Comparison of ENCODE assay signal across 13 cellular contexts in the genomic region with DNA sequence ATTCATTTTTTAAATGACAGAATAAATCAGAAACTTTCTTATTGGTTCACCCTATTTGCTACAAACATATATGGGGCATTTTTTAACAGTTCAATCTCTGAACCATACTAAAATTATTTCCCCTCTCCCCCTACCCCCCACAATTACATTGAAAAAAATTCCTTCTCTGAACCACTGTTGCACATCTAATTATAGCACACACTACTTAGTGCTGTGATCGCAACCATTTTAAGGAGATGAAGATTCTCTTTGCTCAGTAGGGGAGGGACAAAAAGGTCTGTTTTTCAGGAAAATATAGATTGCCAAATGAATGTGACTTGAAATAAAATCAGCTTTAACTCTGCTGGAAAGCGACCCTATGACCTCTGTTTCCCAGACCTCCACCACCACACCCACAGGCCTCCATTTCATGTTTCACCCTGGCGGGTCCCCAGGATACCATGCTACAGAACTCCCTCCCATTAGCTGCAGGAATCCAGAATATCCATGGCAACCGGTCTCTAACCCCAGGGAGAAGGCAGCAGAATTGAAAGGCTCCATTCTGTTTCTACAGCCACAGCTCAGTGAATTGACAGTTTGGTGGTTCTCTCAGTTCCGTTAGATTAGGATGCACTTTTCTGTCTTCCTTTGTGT.
A peak's percentile ranks its signal among the peaks of the same experiment; 100 is the strongest.
DNase-seq lines count a peak whose midpoint lies in the region; ATAC-seq, FAIRE-seq and TF ChIP-seq lines count a peak whose summit lies in the region.
"Had no signal": no experiment of that assay in that cellular context is flagged by ENCODE, and none has a peak within 500 bp of the region (broad histone marks: within the 10 kb centered on the region; RNA-seq: fewer than 3 reads in every experiment).

No MANE protein-coding gene starts in this region.

- no peak for DNase-seq in astrocyte (ENCODE audit: low read depth)
- DNase-seq in fibroblast of villous mesenchyme (ENCODE audit: low read depth), result peak; percentile 4
- DNase-seq in upper lobe of right lung, result no peak
- no peak for DNase-seq in ACHN
- DNase-seq in left lung, result no peak
- DNase-seq in DMS53 treated with DMSO at 0.1 percent for 48 hours (lab: John Stamatoyannopoulos, UW; ENCODE audit: unreplicated experiment), result no peak
- DNase-seq: activated T-cell treated with anti-CD3 and anti-CD28 coated beads, Interleukin-2, amount 50 U/mL, for 24 hours; adrenal gland; lower lobe of right lung had no signal

- H3K9ac ChIP-seq in astrocyte (ENCODE audit: low read length), result no peak overlapping the region

- H3K79me2 ChIP-seq in astrocyte (ENCODE audit: insufficient read depth, low read length), result no peaks in the 10 kb centered on the region
- H3K79me2 ChIP-seq: hepatocyte had no signal

- peak overlapping the region; percentile 16 for H3K4me2 ChIP-seq in astrocyte (ENCODE audit: low read length)
- H3K4me2 ChIP-seq: hepatocyte had no signal

- H3K4me3 Mint-ChIP-seq in astrocyte (ENCODE audit: unreplicated experiment), result no peak overlapping the region
- H3K4me3 Mint-ChIP-seq in nephron, result peak overlapping the region in 1 of 3 experiments; percentile 13
- H3K4me3 Mint-ChIP-seq: activated T-cell treated with anti-CD3 and anti-CD28 coated beads, Interleukin-2, amount 50 U/mL, for 24 hours had no signal

- no peaks in the 10 kb centered on the region for H3K36me3 Mint-ChIP-seq in astrocyte (ENCODE audit: low read depth, unreplicated experiment)
- H3K36me3 Mint-ChIP-seq in nephron (ENCODE audit: low read depth), result no peaks in the 10 kb centered on the region

- no peak for ATAC-seq in upper lobe of right lung
- no peak for ATAC-seq in left lung
- ATAC-seq: activated CD4-positive, CD25-positive, alpha-beta regulatory T cell treated with anti-CD3 and anti-CD28 coated beads, Interleukin-2, amount 50 U/mL, for 24 hours; lower lobe of right lung had no signal

- H3K27me3 ChIP-seq in astrocyte (ENCODE audit: insufficient read depth, low read length) (no peaks in the 10 kb centered on the region), upper lobe of right lung (no peaks in the 10 kb centered on the region), left lung (no peaks in the 10 kb centered on the region)
- H3K27me3 ChIP-seq: adrenal gland, hepatocyte had no signal

- H3K27me3 Mint-ChIP-seq in astrocyte (ENCODE audit: low read depth, unreplicated experiment), result no peaks in the 10 kb centered on the region
- H3K27me3 Mint-ChIP-seq in nephron (ENCODE audit: low read depth), result no peaks in the 10 kb centered on the region

- H3K9me3 ChIP-seq in astrocyte (ENCODE audit: insufficient read depth, low read depth, low read length) (no peaks in the 10 kb centered on the region), upper lobe of right lung (no peaks in the 10 kb centered on the region), left lung (no peaks in the 10 kb centered on the region)
- H3K9me3 ChIP-seq: adrenal gland, lower lobe of right lung had no signal

- H3K36me3 ChIP-seq in astrocyte (ENCODE audit: insufficient read depth, low read length), result no peaks in the 10 kb centered on the region
- no peaks in the 10 kb centered on the region for H3K36me3 ChIP-seq in upper lobe of right lung
- no peaks in the 10 kb centered on the region for H3K36me3 ChIP-seq in left lung
- H3K36me3 ChIP-seq: adrenal gland, lower lobe of right lung had no signal

- no peaks in the 10 kb centered on the region for H4K20me1 ChIP-seq in astrocyte (ENCODE audit: insufficient read depth, low read length)

- H3K27ac ChIP-seq in astrocyte (ENCODE audit: low read depth, low read length), result no peak overlapping the region
- peak overlapping the region; percentile 24 for H3K27ac ChIP-seq in upper lobe of right lung
- no peak overlapping the region for H3K27ac ChIP-seq in left lung
- H3K27ac ChIP-seq: adrenal gland, hepatocyte, lower lobe of right lung had no signal

- no peak for TF ChIP-seq CTCF in astrocyte (IDR thresholded peaks at IDR 0.05; ENCODE audit: insufficient read depth, low read depth, low read length)
- no peak for TF ChIP-seq CTCF in fibroblast of villous mesenchyme (IDR thresholded peaks at IDR 0.05; ENCODE audit: insufficient read depth, low read depth, low read length)
- TF ChIP-seq CTCF in nephron (IDR thresholded peaks at IDR 0.05; ENCODE audit: unreplicated experiment in 3 of 3), result no peak
- no peak for TF ChIP-seq CTCF in upper lobe of right lung (IDR thresholded peaks at IDR 0.05)
- TF ChIP-seq CTCF in left lung (IDR thresholded peaks at IDR 0.05), result no peak

- H3K27ac Mint-ChIP-seq in astrocyte (ENCODE audit: unreplicated experiment), result peak overlapping the region; percentile 56
- peak overlapping the region; percentile 74 to 92 (median 85) for H3K27ac Mint-ChIP-seq in nephron
- H3K27ac Mint-ChIP-seq: activated T-cell treated with anti-CD3 and anti-CD28 coated beads, Interleukin-2, amount 50 U/mL, for 24 hours had no signal

- H3K4me1 Mint-ChIP-seq in astrocyte (ENCODE audit: low read depth, unreplicated experiment) (peaks cover 21% of the 10 kb centered on the region), nephron (peaks cover 54% of the 10 kb centered on the region)

- H3K4me1 ChIP-seq in astrocyte (ENCODE audit: insufficient read depth, low read length) (no peaks in the 10 kb centered on the region), upper lobe of right lung (no peaks in the 10 kb centered on the region), left lung (no peaks in the 10 kb centered on the region)
- H3K4me1 ChIP-seq: adrenal gland, lower lobe of right lung had no signal

- peaks cover 4% of the 10 kb centered on the region for H3K9me3 Mint-ChIP-seq in astrocyte (ENCODE audit: unreplicated experiment)
- H3K9me3 Mint-ChIP-seq in nephron, result no peaks in the 10 kb centered on the region
- H3K9me3 Mint-ChIP-seq: activated T-cell treated with anti-CD3 and anti-CD28 coated beads, Interleukin-2, amount 50 U/mL, for 24 hours had no signal

- in situ Hi-C loops in ACHN (cut with HindIII; ENCODE audit: low pct_ligation_motif_present, low pct_unique_long_range_greater_than_20kb, low sequenced_read_pairs), result no loop called here

- intact Hi-C loops in upper lobe of right lung (cut with DNase I), result no loop called here
- intact Hi-C loops in left lung (cut with DNase I), result no loop called here

- no peak overlapping the region for H3K4me3 ChIP-seq in astrocyte (ENCODE audit: insufficient read depth, low read depth, low read length)
- H3K4me3 ChIP-seq in fibroblast of villous mesenchyme (ENCODE audit: low read depth, low read length), result no peak overlapping the region
- H3K4me3 ChIP-seq in upper lobe of right lung, result no peak overlapping the region
- no peak overlapping the region for H3K4me3 ChIP-seq in left lung
- H3K4me3 ChIP-seq: adrenal gland, hepatocyte, lower lobe of right lung had no signal

- no peak for FAIRE-seq in astrocyte (lab: Jason Lieb, UNC)
- FAIRE-seq: RCC 7860 had no signal

- no peak overlapping the region for H2AFZ ChIP-seq in astrocyte (ENCODE audit: low read depth, low read length)
- H2AFZ ChIP-seq: hepatocyte had no signal
